ENCODE assay signal across 25 cellular contexts in the genomic region with DNA sequence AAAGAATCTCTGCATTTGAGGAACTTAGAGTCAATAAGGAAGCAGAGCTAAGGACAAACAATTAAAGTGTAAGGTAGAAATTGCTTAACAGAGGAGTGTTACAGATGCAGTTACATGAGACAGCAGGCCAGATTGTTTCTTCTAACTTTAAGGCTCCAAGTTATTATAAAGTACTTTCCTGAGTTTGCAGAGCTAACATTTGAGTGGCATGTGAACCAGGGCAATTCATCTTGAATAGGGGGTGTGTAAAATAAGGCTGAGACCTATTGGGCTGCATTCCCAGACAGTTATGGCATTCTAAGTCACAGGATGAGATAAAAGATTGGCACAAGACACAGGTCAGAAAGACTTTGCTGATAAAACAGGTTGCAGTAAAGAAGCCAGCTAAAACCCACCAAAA. TPM values are rescaled to one million over a fixed set of nuclear protein-coding genes. Genes with fewer than 3 reads are reported as not detected.
DNase-seq lines count a peak whose midpoint lies in the region; ATAC-seq and TF ChIP-seq lines count a peak whose summit lies in the region.
"Had no signal": no experiment of that assay in that cellular context is flagged by ENCODE, and none has a peak within 500 bp of the region (broad histone marks: within the 10 kb centered on the region; RNA-seq: fewer than 3 reads in every experiment).

No MANE protein-coding gene starts in this region.

- no peaks in the 10 kb centered on the region for H3K36me3 ChIP-seq in esophagus muscularis mucosa
- H3K36me3 ChIP-seq: neural progenitor cell, pancreas, right atrium auricular region had no signal

- H3K27ac Mint-ChIP-seq in activated T-helper 17 cell treated with anti-CD3 and anti-CD28 coated beads, Interleukin-2, amount 50 U/mL, for 72 hours: no peak overlapping the region
- H3K27ac Mint-ChIP-seq: activated CD8-positive, alpha-beta memory T cell treated with anti-CD3 and anti-CD28 coated beads, Interleukin-2, amount 10 ng/mL, durations not matched to agents 7 days and 5 days; CD4-positive, alpha-beta T cell; HFFc6; neural progenitor cell; WTC11 had no signal

- H3K27me3 Mint-ChIP-seq in activated T-helper 17 cell treated with anti-CD3 and anti-CD28 coated beads, Interleukin-2, amount 50 U/mL, for 72 hours: peaks cover 18% of the 10 kb centered on the region

- H3K36me3 Mint-ChIP-seq in activated T-helper 17 cell treated with anti-CD3 and anti-CD28 coated beads, Interleukin-2, amount 50 U/mL, for 72 hours (ENCODE audit: low read depth): no peaks in the 10 kb centered on the region
- H3K36me3 Mint-ChIP-seq: activated CD8-positive, alpha-beta memory T cell treated with anti-CD3 and anti-CD28 coated beads, Interleukin-2, amount 10 ng/mL, durations not matched to agents 7 days and 5 days; neural progenitor cell; WTC11 had no signal

- TF ChIP-seq EP300 in esophagus muscularis mucosa (IDR thresholded peaks at IDR 0.05): no peak

- TF ChIP-seq CTCF in esophagus muscularis mucosa (IDR thresholded peaks at IDR 0.05): no peak
- no peak for TF ChIP-seq CTCF in retinal pigment epithelial cell (conservative IDR thresholded peaks at IDR 0.05; ENCODE audit: low read depth, low read length)

- no peak overlapping the region for H3K27ac ChIP-seq in esophagus muscularis mucosa (replicated peaks in 1 of 4)
- H3K27ac ChIP-seq: dorsolateral prefrontal cortex, neural progenitor cell, right atrium auricular region had no signal

- intact Hi-C loops in esophagus muscularis mucosa (cut with DNase I): no loop called here

- no peaks in the 10 kb centered on the region for H3K4me1 Mint-ChIP-seq in activated T-helper 17 cell treated with anti-CD3 and anti-CD28 coated beads, Interleukin-2, amount 50 U/mL, for 72 hours
- H3K4me1 Mint-ChIP-seq: activated CD8-positive, alpha-beta memory T cell treated with anti-CD3 and anti-CD28 coated beads, Interleukin-2, amount 10 ng/mL, durations not matched to agents 7 days and 5 days; stimulated activated naive CD8-positive, alpha-beta T cell treated with anti-CD3 and anti-CD28 coated beads, Interleukin-15, amount 100 ng/mL, for 72 hours had no signal

- no peaks in the 10 kb centered on the region for H3K4me1 ChIP-seq in esophagus muscularis mucosa
- H3K4me1 ChIP-seq: neural progenitor cell, pancreas, right atrium auricular region had no signal

- no peak for TF ChIP-seq POLR2A in esophagus muscularis mucosa (IDR thresholded peaks at IDR 0.05; ENCODE audit: low read depth)

- H3K4me3 Mint-ChIP-seq in activated T-helper 17 cell treated with anti-CD3 and anti-CD28 coated beads, Interleukin-2, amount 50 U/mL, for 72 hours: no peak overlapping the region
- H3K4me3 Mint-ChIP-seq: activated CD8-positive, alpha-beta memory T cell treated with anti-CD3 and anti-CD28 coated beads, Interleukin-2, amount 10 ng/mL, durations not matched to agents 7 days and 5 days; activated T-cell treated with anti-CD3 and anti-CD28 coated beads, Interleukin-2, amount 50 U/mL, for 4 hours; CD4-positive, alpha-beta T cell; HFFc6; neural progenitor cell; stimulated activated naive CD8-positive, alpha-beta T cell treated with anti-CD3 and anti-CD28 coated beads, Interleukin-15, amount 100 ng/mL, for 72 hours; WTC11 had no signal

- H3K4me3 ChIP-seq in esophagus muscularis mucosa (no peak overlapping the region), retinal pigment epithelial cell (ENCODE audit: low read length) (no peak overlapping the region)
- H3K4me3 ChIP-seq: dorsolateral prefrontal cortex, neural progenitor cell, pancreas, right atrium auricular region had no signal

- peak; percentile 20 for DNase-seq in M059J (ENCODE audit: low read depth)
- DNase-seq in amniotic epithelial cell (ENCODE audit: low read depth): peak; percentile 66
- peak; percentile 68 for DNase-seq in esophagus muscularis mucosa (ENCODE audit: extremely low spot score)
- DNase-seq in retinal pigment epithelial cell (ENCODE audit: low read depth): peak; percentile 59
- DNase-seq in UCSD-AML1 (lab: John Stamatoyannopoulos, UW; ENCODE audit: unreplicated experiment): no peak
- DNase-seq in activated CD4-positive, alpha-beta T cell treated with anti-CD3 and anti-CD28 coated beads for 4 hours: no peak
- DNase-seq: activated CD8-positive, alpha-beta memory T cell treated with anti-CD3 and anti-CD28 coated beads, Interleukin-2, amount 10 ng/mL, durations not matched to agents 7 days and 5 days; activated T-cell treated with anti-CD3 and anti-CD28 coated beads, Interleukin-2, amount 50 U/mL, for 4 hours; CD4-positive, alpha-beta T cell; DND-41; dorsolateral prefrontal cortex; HFFc6; hypothalamus; left cardiac atrium; NCI-H2029; NCI-H526 treated with DMSO at 0.1 percent for 48 hours; pancreas; SHP77 treated with DMSO at 0.1 percent for 48 hours; stimulated activated naive CD8-positive, alpha-beta T cell treated with anti-CD3 and anti-CD28 coated beads, Interleukin-15, amount 100 ng/mL, for 72 hours; T1000 had no signal

- no peak for ATAC-seq in GM18868 (IDR thresholded peaks at IDR 0.05; ENCODE audit: unreplicated experiment)
- ATAC-seq in activated T-helper 17 cell treated with anti-CD3 and anti-CD28 coated beads, Interleukin-2, amount 50 U/mL, for 72 hours (replicated peaks): no peak
- ATAC-seq: activated CD8-positive, alpha-beta memory T cell treated with anti-CD3 and anti-CD28 coated beads, Interleukin-2, amount 10 ng/mL, durations not matched to agents 7 days and 5 days; activated T-cell treated with anti-CD3 and anti-CD28 coated beads, Interleukin-2, amount 50 U/mL, for 4 hours; left cardiac atrium; stimulated activated naive CD8-positive, alpha-beta T cell treated with anti-CD3 and anti-CD28 coated beads, Interleukin-15, amount 100 ng/mL, for 72 hours; WTC11 had no signal

- no peaks in the 10 kb centered on the region for H3K9me3 Mint-ChIP-seq in activated T-helper 17 cell treated with anti-CD3 and anti-CD28 coated beads, Interleukin-2, amount 50 U/mL, for 72 hours
- H3K9me3 Mint-ChIP-seq: activated T-cell treated with anti-CD3 and anti-CD28 coated beads, Interleukin-2, amount 50 U/mL, for 4 hours; CD4-positive, alpha-beta T cell; HFFc6; neural progenitor cell; stimulated activated naive CD8-positive, alpha-beta T cell treated with anti-CD3 and anti-CD28 coated beads, Interleukin-15, amount 100 ng/mL, for 72 hours had no signal

- H3K27me3 ChIP-seq in esophagus muscularis mucosa: no peaks in the 10 kb centered on the region
- H3K27me3 ChIP-seq: dorsolateral prefrontal cortex, neural progenitor cell, pancreas, right atrium auricular region had no signal

- no peaks in the 10 kb centered on the region for H3K9me3 ChIP-seq in esophagus muscularis mucosa
- H3K9me3 ChIP-seq: pancreas, right atrium auricular region had no signal

RNA-seq across cellular contexts. Expression of gene LNX1, which starts 7.6 kb away (rescaled TPM):
- total RNA-seq in M059J (2014; rRNA removed; shearing (Covaris generic)): 0.39 and 1.7 TPM in 2 replicates
- total RNA-seq in esophagus muscularis mucosa: 10 to 100 TPM in 1 of 4 donors, 1 to 10 TPM in 3; 5.8 to 14.7 (median 8.4) TPM
- total RNA-seq in activated T-helper 17 cell treated with anti-CD3 and anti-CD28 coated beads, Interleukin-2, amount 50 U/mL, for 72 hours: not detected
- total RNA-seq: activated CD8-positive, alpha-beta memory T cell treated with anti-CD3 and anti-CD28 coated beads, Interleukin-2, amount 10 ng/mL, durations not matched to agents 7 days and 5 days; CD4-positive, alpha-beta T cell had no signal

Comparison
In these comparisons a context has a peak if more than half of its experiments do, and no peak if none do; other contexts are left out.
1. DNase-seq: peak in M059J (single experiment), amniotic epithelial cell (single experiment), esophagus muscularis mucosa (single experiment) and retinal pigment epithelial cell (single experiment); none in UCSD-AML1 (single experiment) and activated CD4-positive, alpha-beta T cell treated with anti-CD3 and anti-CD28 coated beads for 4 hours (0 of 2).